Comparison of ENCODE assay signal across 18 cellular contexts in genomic region chr4:140109626-140110213, GRCh38. TPM values are rescaled to one million over a fixed set of nuclear protein-coding genes. Genes with fewer than 3 reads are reported as not detected.
DNase-seq lines count a peak whose midpoint lies in the region; ATAC-seq and TF ChIP-seq lines count a peak whose summit lies in the region.
"Had no signal": no experiment of that assay in that cellular context is flagged by ENCODE, and none has a peak within 500 bp of the region (broad histone marks: within the 10 kb centered on the region; RNA-seq: fewer than 3 reads in every experiment).

No MANE protein-coding gene starts in this region.

- H3K27ac Mint-ChIP-seq in brain, result peak overlapping the region; percentile 25 to 96 (median 78)
- H3K27ac Mint-ChIP-seq: activated B cell treated with CpG ODN at 0.5 μM for 24 hours; activated CD4-positive, alpha-beta memory T cell treated with anti-CD3 and anti-CD28 coated beads, Interleukin-2, amount 10 ng/mL, durations not matched to agents 7 days and 5 days; natural killer cell treated with Interleukin-12 subunit alpha and Interleukin-12 subunit beta and Interleukin-15 and Interleukin-18, amount 100 ng/mL, for 72 hours had no signal

- H3K4me3 Mint-ChIP-seq in brain, result peak overlapping the region in 3 of 5 experiments; percentile 18 to 68 (median 39)
- H3K4me3 Mint-ChIP-seq: activated B cell treated with CpG ODN at 0.5 μM for 24 hours; activated CD4-positive, alpha-beta memory T cell treated with anti-CD3 and anti-CD28 coated beads, Interleukin-2, amount 10 ng/mL, durations not matched to agents 7 days and 5 days; natural killer cell treated with Interleukin-12 subunit alpha and Interleukin-12 subunit beta and Interleukin-15 and Interleukin-18, amount 100 ng/mL, for 72 hours had no signal

- DNase-seq in NCI-H1436 (lab: John Stamatoyannopoulos, UW) (peak; percentile 11), NCI-H1436 treated with DMSO at 0.1 percent for 48 hours (lab: John Stamatoyannopoulos, UW) (no peak), NCI-H146 treated with DMSO at 0.1 percent for 48 hours (lab: John Stamatoyannopoulos, UW; ENCODE audit: unreplicated experiment) (peak; percentile 49), retina (peak; percentile 93), cardiac septum (ENCODE audit: low spot score) (no peak), UCSD-AML1 (lab: John Stamatoyannopoulos, UW; ENCODE audit: unreplicated experiment) (no peak)
- DNase-seq: activated B cell treated with CpG ODN at 0.5 μM for 24 hours; activated CD4-positive, alpha-beta memory T cell treated with anti-CD3 and anti-CD28 coated beads, Interleukin-2, amount 10 ng/mL, durations not matched to agents 7 days and 5 days; amniotic stem cell; NCI-H1694; NCI-H446; stimulated activated CD4-positive, alpha-beta T cell treated with anti-CD3 and anti-CD28 coated beads, Interleukin-4, amount 100 ng/mL, for 24 hours; upper lobe of right lung had no signal

- no peak for TF ChIP-seq CTCF in brain (conservative IDR thresholded peaks at IDR 0.05)

- no peaks in the 10 kb centered on the region for H3K36me3 Mint-ChIP-seq in brain
- H3K36me3 Mint-ChIP-seq: natural killer cell treated with Interleukin-12 subunit alpha and Interleukin-12 subunit beta and Interleukin-15 and Interleukin-18, amount 100 ng/mL, for 72 hours had no signal

- no peaks in the 10 kb centered on the region for H3K9me3 Mint-ChIP-seq in brain
- H3K9me3 Mint-ChIP-seq: activated B cell treated with CpG ODN at 0.5 μM for 24 hours; activated CD4-positive, alpha-beta memory T cell treated with anti-CD3 and anti-CD28 coated beads, Interleukin-2, amount 10 ng/mL, durations not matched to agents 7 days and 5 days; natural killer cell treated with Interleukin-12 subunit alpha and Interleukin-12 subunit beta and Interleukin-15 and Interleukin-18, amount 100 ng/mL, for 72 hours had no signal

- peaks cover 75% of the 10 kb centered on the region for H3K4me1 Mint-ChIP-seq in brain

- H3K27me3 Mint-ChIP-seq in brain, result no peaks in the 10 kb centered on the region

- intact Hi-C loops in cardiac septum (cut with DNase I), result no loop called here

- ATAC-seq in GM18907 (IDR thresholded peaks at IDR 0.05; ENCODE audit: unreplicated experiment), result no peak
- ATAC-seq: gastroesophageal sphincter; natural killer cell treated with Interleukin-12 subunit alpha and Interleukin-12 subunit beta and Interleukin-15 and Interleukin-18, amount 100 ng/mL, for 72 hours; Right ventricle myocardium inferior; upper lobe of right lung had no signal

RNA-seq across cellular contexts. Expression of gene MAML3, which starts 44.3 kb away (rescaled TPM):
- 9.4 TPM for polyA plus RNA-seq in brain (ENCODE audit: insufficient read depth, low read depth, low replicate concordance)
- 4.1 TPM for total RNA-seq in cardiac septum

Comparison
In these comparisons a context has a peak if more than half of its experiments do, and no peak if none do; other contexts are left out.
1. DNase-seq: peak in NCI-H1436 (single experiment), NCI-H146 treated with DMSO at 0.1 percent for 48 hours (single experiment) and retina (single experiment); none in NCI-H1436 treated with DMSO at 0.1 percent for 48 hours (single experiment), cardiac septum (single experiment) and UCSD-AML1 (single experiment).